8 cellular contexts compared by ENCODE assay signal in the genomic region with DNA sequence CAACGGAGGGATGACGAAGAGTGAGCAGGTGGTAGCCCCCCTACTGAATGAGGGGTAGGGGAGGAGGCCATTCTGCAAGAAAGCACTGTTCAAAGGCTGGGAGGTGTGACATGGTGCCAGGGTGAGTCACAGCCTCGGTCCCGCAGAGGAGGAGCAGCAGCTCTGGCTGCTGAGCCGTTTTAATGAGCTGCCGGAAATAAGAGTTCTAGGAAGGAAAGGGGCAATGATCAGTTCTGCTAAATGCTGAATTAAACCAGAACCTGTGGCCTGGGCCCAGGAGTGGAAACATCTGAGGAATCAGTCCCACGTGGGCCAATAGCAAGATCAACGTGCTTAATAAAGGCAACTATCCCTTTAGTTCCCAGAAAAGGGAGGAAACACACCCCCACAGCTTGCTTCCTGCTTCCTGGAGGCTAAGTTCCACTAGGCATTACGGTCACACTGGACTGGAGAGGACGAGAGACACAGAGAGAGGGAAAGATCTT. TPM values are rescaled to one million over a fixed set of nuclear protein-coding genes. Genes with fewer than 3 reads are reported as not detected.
DNase-seq lines count a peak whose midpoint lies in the region; FAIRE-seq and TF ChIP-seq lines count a peak whose summit lies in the region.

No MANE protein-coding gene starts in this region.

- H3K27ac ChIP-seq in parathyroid adenoma: peak overlapping the region; percentile 51
- peak overlapping the region in 1 of 2 donors; percentile 40 for H3K27ac ChIP-seq in coronary artery

- peaks cover 2% of the 10 kb centered on the region for H3K4me1 ChIP-seq in parathyroid adenoma

- DNase-seq in ELR (ENCODE audit: low read depth) (peak; percentile 59), SW480 (ENCODE audit: low spot score) (peak; percentile 39), endothelial cell (ENCODE audit: low spot score) (peak; percentile 50), NCI-H1694 treated with DMSO at 0.1 percent for 48 hours (lab: John Stamatoyannopoulos, UW) (no peak), coronary artery (ENCODE audit: low spot score) (no peak), G401 (ENCODE audit: low spot score) (no peak), HTR-8/SVneo (ENCODE audit: insufficient read length, low spot score) (no peak)

- H3K9ac ChIP-seq in parathyroid adenoma: no peak overlapping the region

- H3K9me3 ChIP-seq in parathyroid adenoma (ENCODE audit: control insufficient read depth, low read length): no peaks in the 10 kb centered on the region

- H3K4me2 ChIP-seq in parathyroid adenoma (ENCODE audit: low read length): no peak overlapping the region

- peak overlapping the region; percentile 91 for H3K4me3 Mint-ChIP-seq in endothelial cell (ENCODE audit: unreplicated experiment)

- H3K79me2 ChIP-seq in parathyroid adenoma: no peaks in the 10 kb centered on the region

- FAIRE-seq in HTR-8/SVneo (lab: Jason Lieb, UNC): no peak

- H3K36me3 ChIP-seq in parathyroid adenoma (ENCODE audit: control insufficient read depth, insufficient read depth, low read length): no peaks in the 10 kb centered on the region

- H3K4me3 ChIP-seq in parathyroid adenoma (ENCODE audit: low read depth, low read length) (no peak overlapping the region), coronary artery (no peak overlapping the region)

- peaks cover 50% of the 10 kb centered on the region for H3K4me1 Mint-ChIP-seq in endothelial cell (ENCODE audit: unreplicated experiment)

- no peaks in the 10 kb centered on the region for H3K9me3 Mint-ChIP-seq in endothelial cell (ENCODE audit: unreplicated experiment)

- peaks cover 42% of the 10 kb centered on the region for H3K36me3 Mint-ChIP-seq in endothelial cell (ENCODE audit: low read depth, unreplicated experiment)

- H3K27ac Mint-ChIP-seq in endothelial cell (ENCODE audit: unreplicated experiment): peak overlapping the region; percentile 99

- no peaks in the 10 kb centered on the region for H3K27me3 ChIP-seq in parathyroid adenoma (ENCODE audit: control insufficient read depth, insufficient read depth, low read length)

- peaks cover 12% of the 10 kb centered on the region for H3K27me3 Mint-ChIP-seq in endothelial cell (ENCODE audit: unreplicated experiment)

- H2AFZ ChIP-seq in parathyroid adenoma: no peak overlapping the region

- in situ Hi-C loops in G401 (cut with HindIII; ENCODE audit: low sequenced_read_pairs): loop anchor here (25.0 kb wide), 1 partner anchor 187 kb away; no protein-coding TSS in a partner anchor

- TF ChIP-seq CTCF in endothelial cell (IDR thresholded peaks at IDR 0.05; ENCODE audit: unreplicated experiment): no peak
- no peak for TF ChIP-seq CTCF in parathyroid adenoma (IDR thresholded peaks at IDR 0.05)
- TF ChIP-seq CTCF in coronary artery (IDR thresholded peaks at IDR 0.05): no peak

RNA-seq across cellular contexts. Expression of gene ABCD4, which starts 3.6 kb away (rescaled TPM):
- total RNA-seq in endothelial cell (ENCODE audit: unreplicated experiment): 151 TPM
- 30.6 and 38.3 TPM in 2 replicates for total RNA-seq in G401 (2014; rRNA removed; shearing (Covaris generic))

RNA-seq across cellular contexts. Expression of gene VRTN, which starts 49.2 kb away (rescaled TPM):
- total RNA-seq in endothelial cell (ENCODE audit: unreplicated experiment): 4.3 TPM
- 0.06 TPM in 1 of 2 replicates, not detected in the other for total RNA-seq in G401 (2014; rRNA removed; shearing (Covaris generic))

RNA-seq across cellular contexts. Expression of gene VSX2, which starts 59.9 kb away (rescaled TPM):
- not detected for total RNA-seq in endothelial cell (ENCODE audit: unreplicated experiment)
- total RNA-seq in G401 (2014; rRNA removed; shearing (Covaris generic)): not detected in 2 replicates

Comparison
In these comparisons a context has a peak if more than half of its experiments do, and no peak if none do; other contexts are left out.
1. DNase-seq: peak in ELR (single experiment), SW480 (single experiment) and endothelial cell (single experiment); none in NCI-H1694 treated with DMSO at 0.1 percent for 48 hours (single experiment), coronary artery (single experiment), G401 (single experiment) and HTR-8/SVneo (single experiment).